1 cellular context compared by ENCODE assay signal in genomic region chrX:64204701-64205440, GRCh38.
TF ChIP-seq lines count a peak whose summit lies in the region.

No MANE protein-coding gene starts in this region.

TF ChIP-seq in GM12878, 131 proteins besides CTCF, POLR2A, EP300 and RAD21:
- TF ChIP-seq BHLHE40 (IDR thresholded peaks at IDR 0.05; ENCODE audit: borderline replicate concordance in 1 of 2, low read depth in 2 of 2, low read length in 1 of 2) (peak; percentile 60 to 90), EGR1 (IDR thresholded peaks at IDR 0.05; ENCODE audit: borderline replicate concordance in 1 of 2, low read depth in 2 of 2, low read length in 2 of 2) (peak in 1 of 2 experiments; percentile 66; a peak in 2 of 3 replicates), CEBPB (IDR thresholded peaks at IDR 0.05; ENCODE audit: borderline replicate concordance in 1 of 2, low read depth in 2 of 2, low read length in 2 of 2) (no peak)
